In genomic region chr1:92961131-92961895, GRCh38 we compare ENCODE assay signal across 8 cellular contexts. TPM values are rescaled to one million over a fixed set of nuclear protein-coding genes. Genes with fewer than 3 reads are reported as not detected.
A peak's percentile ranks its signal among the peaks of the same experiment; 100 is the strongest.
DNase-seq lines count a peak whose midpoint lies in the region; ATAC-seq and TF ChIP-seq lines count a peak whose summit lies in the region.

DIPK1A (minus strand) TSS chr1:92961462; CDS start chr1:92961429, 33 bp downstream.

- H3K4me3 ChIP-seq in HL-60 (replicated peaks; ENCODE audit: insufficient read depth, low read length) (peak within 1 kb of the TSS; percentile 71), PC-9 (peak within 1 kb of the TSS; percentile 66)

- no peaks in the 10 kb centered on the region for H3K36me3 Mint-ChIP-seq in natural killer cell treated with Interleukin-12 subunit alpha and Interleukin-12 subunit beta and Interleukin-15 and Interleukin-18, amount 100 ng/mL, for 72 hours

- POLR2A ChIA-PET in PC-9 (lab: Charles Lee; ENCODE audit: unreplicated experiment), result interaction anchor here (0.6 to 1.0 kb wide), 2 partner anchors 27 to 55 kb away, joined by 4 to 9 read pairs; no protein-coding TSS in a partner anchor

- peak within 1 kb of the TSS; percentile 82 for H3K4me2 ChIP-seq in PC-9

- no peaks in the 10 kb centered on the region for H3K9me3 ChIP-seq in PC-9 (ENCODE audit: insufficient read depth, low read depth)

- peaks cover 7% of the 10 kb centered on the region; the same call in 1 of the 2 replicates for H3F3A ChIP-seq in PC-9 (ENCODE audit: insufficient read depth, low read depth)

- no peaks in the 10 kb centered on the region for H3K36me3 ChIP-seq in PC-9 (ENCODE audit: low read depth)

- TF ChIP-seq CTCF in HL-60 (IDR thresholded peaks at IDR 0.05; ENCODE audit: insufficient read depth, low read length) (no peak), PC-9 (conservative IDR thresholded peaks at IDR 0.05) (no peak)

- peak within 1 kb of the TSS; percentile 98 for H2AFZ ChIP-seq in PC-9

- H3K4me1 Mint-ChIP-seq in natural killer cell treated with Interleukin-12 subunit alpha and Interleukin-12 subunit beta and Interleukin-15 and Interleukin-18, amount 100 ng/mL, for 72 hours (ENCODE audit: low read depth in 2 of 2), result peaks cover 28 to 35% of the 10 kb centered on the region in 2 donors

- H3K4me1 ChIP-seq in PC-9 (replicated peaks; ENCODE audit: insufficient read depth), result peaks cover 24% of the 10 kb centered on the region

- H3K27me3 ChIP-seq in HL-60 (ENCODE audit: insufficient read depth, poor library complexity, severe bottlenecking) (peaks cover 29% of the 10 kb centered on the region), PC-9 (ENCODE audit: insufficient read depth, low read depth) (no peaks in the 10 kb centered on the region)

- H3K79me2 ChIP-seq in PC-9 (ENCODE audit: low read depth), result peaks cover 17% of the 10 kb centered on the region

- no peaks in the 10 kb centered on the region for H3K27me3 Mint-ChIP-seq in natural killer cell treated with Interleukin-12 subunit alpha and Interleukin-12 subunit beta and Interleukin-15 and Interleukin-18, amount 100 ng/mL, for 72 hours

- H3K9me3 Mint-ChIP-seq in natural killer cell treated with Interleukin-12 subunit alpha and Interleukin-12 subunit beta and Interleukin-15 and Interleukin-18, amount 100 ng/mL, for 72 hours, result no peaks in the 10 kb centered on the region

- CTCF ChIA-PET in PC-9 (lab: Charles Lee), result interaction anchor here (0.7 to 1.3 kb wide), 4 partner anchors 101 to 463 kb away, joined by 3 to 7 read pairs (median 3); no protein-coding TSS in a partner anchor

- H3K9me2 ChIP-seq in PC-9 (ENCODE audit: insufficient read depth), result no peaks in the 10 kb centered on the region

- no peaks in the 10 kb centered on the region for H4K20me1 ChIP-seq in PC-9 (ENCODE audit: insufficient read depth)

- BruUV-seq in PC-9 (replicated peaks; lab: Mats Ljungman, UMichigan), result no TSS peak

- peak; percentile 88 for DNase-seq in COLO668 (lab: John Stamatoyannopoulos, UW; ENCODE audit: unreplicated experiment)
- DNase-seq in HL-60 (ENCODE audit: low read depth in 1 of 2, low spot score in 1 of 2), result peak; percentile 19 to 23
- DNase-seq in PC-9, result peak; percentile 72 to 76
- DNase-seq in activated T-helper 1 cell treated with Interleukin-2 at 50 U/mL for 16 hours (ENCODE audit: low read depth), result peak; percentile 60
- DNase-seq in fibroblast of gingiva (ENCODE audit: low read depth), result peak; percentile 68
- peak; percentile 85 for DNase-seq in natural killer cell treated with Interleukin-12 subunit alpha and Interleukin-12 subunit beta and Interleukin-15 and Interleukin-18, amount 100 ng/mL, for 72 hours (ENCODE audit: low spot score)
- peak; percentile 71 for DNase-seq in stimulated activated naive CD4-positive, alpha-beta T cell treated with Interleukin-2 at 50 U/mL for 16 hours (lab: John Stamatoyannopoulos, UW)

- peak within 1 kb of the TSS; percentile 95 for H3K4me3 Mint-ChIP-seq in natural killer cell treated with Interleukin-12 subunit alpha and Interleukin-12 subunit beta and Interleukin-15 and Interleukin-18, amount 100 ng/mL, for 72 hours

- ATAC-seq in GM19463 (IDR thresholded peaks at IDR 0.05; ENCODE audit: unreplicated experiment), result peak; percentile 44
- ATAC-seq in natural killer cell treated with Interleukin-12 subunit alpha and Interleukin-12 subunit beta and Interleukin-15 and Interleukin-18, amount 100 ng/mL, for 72 hours, result peak; percentile 80 to 87

- intact Hi-C loops in PC-9 (cut with micrococcal nuclease; ENCODE audit: unreplicated experiment), result loop anchor here (1.0 to 2.0 kb wide), 2 partner anchors 33 to 101 kb away; no protein-coding TSS in a partner anchor

- peak within 1 kb of the TSS; percentile 90 to 94 for H3K27ac Mint-ChIP-seq in natural killer cell treated with Interleukin-12 subunit alpha and Interleukin-12 subunit beta and Interleukin-15 and Interleukin-18, amount 100 ng/mL, for 72 hours

- H3K27ac ChIP-seq in HL-60 (replicated peaks) (no peak within 1 kb of the TSS), PC-9 (peak within 1 kb of the TSS; percentile 65)

RNA-seq across cellular contexts. Expression of gene DIPK1A, which starts in this region (rescaled TPM):
- 10.5 and 11.2 TPM in 2 replicates for total RNA-seq in PC-9 (2021)
- total RNA-seq in natural killer cell treated with Interleukin-12 subunit alpha and Interleukin-12 subunit beta and Interleukin-15 and Interleukin-18, amount 100 ng/mL, for 72 hours, result 1 to 10 TPM; 2.2 to 4.2 TPM

Comparison
In these comparisons a context has a peak if more than half of its experiments do, and no peak if none do; other contexts are left out.
1. DNase-seq: peak in every context shown above with its lines; median percentile 88 in COLO668; 85 in natural killer cell treated with Interleukin-12 subunit alpha and Interleukin-12 subunit beta and Interleukin-15 and Interleukin-18, amount 100 ng/mL, for 72 hours; 74 in PC-9; 71 in stimulated activated naive CD4-positive, alpha-beta T cell treated with Interleukin-2 at 50 U/mL for 16 hours; 68 in fibroblast of gingiva; 60 in activated T-helper 1 cell treated with Interleukin-2 at 50 U/mL for 16 hours; 21 in HL-60.